In the genomic region with DNA sequence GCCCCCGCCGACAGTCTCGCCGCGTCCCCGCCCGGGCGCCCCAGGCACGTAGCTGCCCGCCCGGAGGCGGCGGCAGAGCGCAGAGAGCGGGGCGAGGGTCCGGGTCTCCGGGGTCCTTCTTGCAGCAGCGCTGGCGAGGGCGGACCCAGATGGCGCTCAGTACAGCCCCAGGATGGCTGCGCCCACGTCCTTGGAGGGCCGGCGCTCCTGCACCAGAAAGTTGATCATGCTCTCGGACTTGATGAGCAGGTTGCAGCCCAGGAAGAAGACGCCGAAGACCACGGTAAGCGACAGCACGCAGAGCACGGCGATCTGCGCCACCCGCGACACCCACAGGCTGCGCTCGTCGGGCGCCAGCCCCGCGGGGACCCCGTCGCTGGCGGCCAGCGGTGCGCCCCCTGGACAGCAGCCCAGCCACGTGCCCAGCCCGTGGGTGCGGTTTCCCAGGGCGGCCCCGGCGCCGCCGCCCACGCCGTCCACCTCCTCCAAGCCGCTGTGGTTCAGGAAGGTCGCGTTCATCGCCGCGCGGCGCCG, we compare ENCODE assay signal across 1 cellular context.
A peak's percentile ranks its signal among the peaks of the same experiment; 100 is the strongest.
TF ChIP-seq lines count a peak whose summit lies in the region.

No MANE protein-coding gene starts in this region.

TF ChIP-seq in WTC11, 78 proteins besides CTCF, POLR2A, EP300 and RAD21 (continued from another document):
- TF ChIP-seq, protein P1, sequence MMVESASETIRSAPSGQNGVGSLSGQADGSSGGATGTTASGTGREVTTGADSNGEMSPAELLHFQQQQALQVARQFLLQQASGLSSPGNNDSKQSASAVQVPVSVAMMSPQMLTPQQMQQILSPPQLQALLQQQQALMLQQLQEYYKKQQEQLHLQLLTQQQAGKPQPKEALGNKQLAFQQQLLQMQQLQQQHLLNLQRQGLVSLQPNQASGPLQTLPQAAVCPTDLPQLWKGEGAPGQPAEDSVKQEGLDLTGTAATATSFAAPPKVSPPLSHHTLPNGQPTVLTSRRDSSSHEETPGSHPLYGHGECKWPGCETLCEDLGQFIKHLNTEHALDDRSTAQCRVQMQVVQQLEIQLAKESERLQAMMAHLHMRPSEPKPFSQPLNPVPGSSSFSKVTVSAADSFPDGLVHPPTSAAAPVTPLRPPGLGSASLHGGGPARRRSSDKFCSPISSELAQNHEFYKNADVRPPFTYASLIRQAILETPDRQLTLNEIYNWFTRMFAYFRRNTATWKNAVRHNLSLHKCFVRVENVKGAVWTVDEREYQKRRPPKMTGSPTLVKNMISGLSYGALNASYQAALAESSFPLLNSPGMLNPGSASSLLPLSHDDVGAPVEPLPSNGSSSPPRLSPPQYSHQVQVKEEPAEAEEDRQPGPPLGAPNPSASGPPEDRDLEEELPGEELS (CRISPR knock-in tag; IDR thresholded peaks at IDR 0.05) = no peak
- 0 out of 2 replicates have a peak, but pooled peaks have one; percentile 33 for TF ChIP-seq SP1 (CRISPR knock-in tag; conservative IDR thresholded peaks at IDR 0.05)
- no peak for TF ChIP-seq TCF7 (CRISPR knock-in tag; IDR thresholded peaks at IDR 0.05; ENCODE audit: low read depth)
- TF ChIP-seq, protein P2, sequence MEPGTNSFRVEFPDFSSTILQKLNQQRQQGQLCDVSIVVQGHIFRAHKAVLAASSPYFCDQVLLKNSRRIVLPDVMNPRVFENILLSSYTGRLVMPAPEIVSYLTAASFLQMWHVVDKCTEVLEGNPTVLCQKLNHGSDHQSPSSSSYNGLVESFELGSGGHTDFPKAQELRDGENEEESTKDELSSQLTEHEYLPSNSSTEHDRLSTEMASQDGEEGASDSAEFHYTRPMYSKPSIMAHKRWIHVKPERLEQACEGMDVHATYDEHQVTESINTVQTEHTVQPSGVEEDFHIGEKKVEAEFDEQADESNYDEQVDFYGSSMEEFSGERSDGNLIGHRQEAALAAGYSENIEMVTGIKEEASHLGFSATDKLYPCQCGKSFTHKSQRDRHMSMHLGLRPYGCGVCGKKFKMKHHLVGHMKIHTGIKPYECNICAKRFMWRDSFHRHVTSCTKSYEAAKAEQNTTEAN (CRISPR knock-in tag; IDR thresholded peaks at IDR 0.05) = 0 out of 2 replicates have a peak, but pooled peaks have one; percentile 75
- TF ChIP-seq, protein P3, sequence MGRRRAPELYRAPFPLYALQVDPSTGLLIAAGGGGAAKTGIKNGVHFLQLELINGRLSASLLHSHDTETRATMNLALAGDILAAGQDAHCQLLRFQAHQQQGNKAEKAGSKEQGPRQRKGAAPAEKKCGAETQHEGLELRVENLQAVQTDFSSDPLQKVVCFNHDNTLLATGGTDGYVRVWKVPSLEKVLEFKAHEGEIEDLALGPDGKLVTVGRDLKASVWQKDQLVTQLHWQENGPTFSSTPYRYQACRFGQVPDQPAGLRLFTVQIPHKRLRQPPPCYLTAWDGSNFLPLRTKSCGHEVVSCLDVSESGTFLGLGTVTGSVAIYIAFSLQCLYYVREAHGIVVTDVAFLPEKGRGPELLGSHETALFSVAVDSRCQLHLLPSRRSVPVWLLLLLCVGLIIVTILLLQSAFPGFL (CRISPR knock-in tag; IDR thresholded peaks at IDR 0.05; ENCODE audit: borderline replicate concordance) = no peak
- TF ChIP-seq NR2C2 (CRISPR knock-in tag; IDR thresholded peaks at IDR 0.05) = no peak
- TF ChIP-seq, protein P4, sequence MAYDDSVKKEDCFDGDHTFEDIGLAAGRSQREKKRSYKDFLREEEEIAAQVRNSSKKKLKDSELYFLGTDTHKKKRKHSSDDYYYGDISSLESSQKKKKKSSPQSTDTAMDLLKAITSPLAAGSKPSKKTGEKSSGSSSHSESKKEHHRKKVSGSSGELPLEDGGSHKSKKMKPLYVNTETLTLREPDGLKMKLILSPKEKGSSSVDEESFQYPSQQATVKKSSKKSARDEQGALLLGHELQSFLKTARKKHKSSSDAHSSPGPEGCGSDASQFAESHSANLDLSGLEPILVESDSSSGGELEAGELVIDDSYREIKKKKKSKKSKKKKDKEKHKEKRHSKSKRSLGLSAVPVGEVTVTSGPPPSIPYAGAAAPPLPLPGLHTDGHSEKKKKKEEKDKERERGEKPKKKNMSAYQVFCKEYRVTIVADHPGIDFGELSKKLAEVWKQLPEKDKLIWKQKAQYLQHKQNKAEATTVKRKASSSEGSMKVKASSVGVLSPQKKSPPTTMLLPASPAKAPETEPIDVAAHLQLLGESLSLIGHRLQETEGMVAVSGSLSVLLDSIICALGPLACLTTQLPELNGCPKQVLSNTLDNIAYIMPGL (CRISPR knock-in tag; IDR thresholded peaks at IDR 0.05) = peak; percentile 72
- no peak for TF ChIP-seq TP53 (CRISPR knock-in tag; IDR thresholded peaks at IDR 0.05)
- no peak for TF ChIP-seq OVOL2 (CRISPR knock-in tag; IDR thresholded peaks at IDR 0.05; ENCODE audit: borderline replicate concordance)
- TF ChIP-seq, protein P5, sequence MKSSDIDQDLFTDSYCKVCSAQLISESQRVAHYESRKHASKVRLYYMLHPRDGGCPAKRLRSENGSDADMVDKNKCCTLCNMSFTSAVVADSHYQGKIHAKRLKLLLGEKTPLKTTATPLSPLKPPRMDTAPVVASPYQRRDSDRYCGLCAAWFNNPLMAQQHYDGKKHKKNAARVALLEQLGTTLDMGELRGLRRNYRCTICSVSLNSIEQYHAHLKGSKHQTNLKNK (CRISPR knock-in tag; IDR thresholded peaks at IDR 0.05) = no peak
- TF ChIP-seq, protein P6, sequence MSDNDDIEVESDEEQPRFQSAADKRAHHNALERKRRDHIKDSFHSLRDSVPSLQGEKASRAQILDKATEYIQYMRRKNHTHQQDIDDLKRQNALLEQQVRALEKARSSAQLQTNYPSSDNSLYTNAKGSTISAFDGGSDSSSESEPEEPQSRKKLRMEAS (CRISPR knock-in tag; IDR thresholded peaks at IDR 0.05) = no peak; the same call in 1 of the 2 replicates
